ENCODE assay signal across 31 cellular contexts in genomic region chr16:86996081-86996480, GRCh38.
"Had no signal": no experiment of that assay in that cellular context is flagged by ENCODE, and none has a peak within 500 bp of the region (broad histone marks: within the 10 kb centered on the region; RNA-seq: fewer than 3 reads in every experiment).

No MANE protein-coding gene starts in this region.

- H3K27me3 Mint-ChIP-seq: activated CD4-positive, alpha-beta T cell treated with anti-CD3 and anti-CD28 coated beads, Interleukin-2, amount 10 ng/mL, durations not matched to agents 24 days and 14 days had no signal

- H3K27ac ChIP-seq: adrenal gland, body of pancreas, colonic mucosa, dorsolateral prefrontal cortex, WERI-Rb-1 had no signal

- H3K36me3 Mint-ChIP-seq: activated CD4-positive, alpha-beta memory T cell treated with anti-CD3 and anti-CD28 coated beads for 36 hours; activated naive CD4-positive, alpha-beta T cell treated with anti-CD3 and anti-CD28 coated beads, Interleukin-2, amount 10 ng/mL, durations not matched to agents 7 days and 5 days; activated naive CD8-positive, alpha-beta T cell had no signal

- H3K27ac Mint-ChIP-seq: activated B cell treated with CpG ODN at 0.5 μM for 24 hours; activated CD4-positive, alpha-beta memory T cell treated with anti-CD3 and anti-CD28 coated beads for 36 hours; activated CD4-positive, alpha-beta T cell treated with anti-CD3 and anti-CD28 coated beads for 36 hours; activated CD4-positive, alpha-beta T cell treated with anti-CD3 and anti-CD28 coated beads, Interleukin-2, amount 10 ng/mL, durations not matched to agents 24 days and 14 days; activated naive CD4-positive, alpha-beta T cell treated with anti-CD3 and anti-CD28 coated beads, Interleukin-2, amount 10 ng/mL, durations not matched to agents 7 days and 5 days; activated naive CD8-positive, alpha-beta T cell; activated naive CD8-positive, alpha-beta T cell treated with anti-CD3 and anti-CD28 coated beads, Interleukin-2, amount 50 U/mL, for 24 hours; activated T-cell treated with anti-CD3 and anti-CD28 coated beads, Interleukin-2, amount 50 U/mL, for 24 hours; activated T-cell treated with anti-CD3 and anti-CD28 coated beads, Interleukin-2, amount 50 U/mL, for 72 hours; dendritic cell treated with granulocyte-macrophage colony-stimulating factor and Interleukin-4, amounts not matched to agents 40 ng/mL and 50 ng/mL, for 4 days; endodermal cell; T-helper 17 cell; T-helper 2 cell treated with Interferon-gamma antibody and Interleukin-4, amounts not matched to agents 5 μg/mL and 100 μg/mL, for 36 hours had no signal

- H3K4me1 ChIP-seq: adrenal gland, body of pancreas, colonic mucosa had no signal

- H3K36me3 ChIP-seq: adrenal gland, colonic mucosa, WERI-Rb-1 had no signal

- H3K27me3 ChIP-seq: body of pancreas, colonic mucosa had no signal

- ATAC-seq: activated CD4-positive, alpha-beta T cell treated with anti-CD3 and anti-CD28 coated beads for 36 hours; activated CD4-positive, CD25-positive, alpha-beta regulatory T cell treated with anti-CD3 and anti-CD28 coated beads, Interleukin-2, amount 50 U/mL, for 24 hours; activated naive CD8-positive, alpha-beta T cell treated with anti-CD3 and anti-CD28 coated beads, Interleukin-2, amount 50 U/mL, for 24 hours; activated T-cell treated with anti-CD3 and anti-CD28 coated beads, Interleukin-2, amount 50 U/mL, for 72 hours; body of pancreas; esophagus mucosa; T-helper 17 cell had no signal

- DNase-seq: activated B cell treated with CpG ODN at 0.5 μM for 24 hours; activated CD4-positive, alpha-beta memory T cell treated with anti-CD3 and anti-CD28 coated beads for 36 hours; activated CD4-positive, alpha-beta T cell treated with anti-CD3 and anti-CD28 coated beads for 36 hours; activated CD4-positive, alpha-beta T cell treated with anti-CD3 and anti-CD28 coated beads, Interleukin-2, amount 10 ng/mL, durations not matched to agents 24 days and 14 days; activated CD8-positive, alpha-beta memory T cell treated with anti-CD3 and anti-CD28 coated beads, Interleukin-2, amount 50 U/mL, for 48 hours; activated gamma-delta T cell; activated naive CD4-positive, alpha-beta T cell; activated naive CD4-positive, alpha-beta T cell treated with anti-CD3 and anti-CD28 coated beads, Interleukin-2, amount 10 ng/mL, durations not matched to agents 7 days and 5 days; activated naive CD8-positive, alpha-beta T cell treated with anti-CD3 and anti-CD28 coated beads, Interleukin-2, amount 50 U/mL, for 24 hours; activated T-cell treated with anti-CD3 and anti-CD28 coated beads for 4 hours; activated T-cell treated with anti-CD3 and anti-CD28 coated beads, Interleukin-2, amount 50 U/mL, for 24 hours; activated T-cell treated with anti-CD3 and anti-CD28 coated beads, Interleukin-2, amount 50 U/mL, for 72 hours; adrenal gland; amygdala; aorta; body of pancreas; caudate nucleus; colonic mucosa; dorsolateral prefrontal cortex; effector memory CD4-positive, alpha-beta T cell; endodermal cell; T-helper 1 cell; T-helper 17 cell; T1000 had no signal

- H3K4me3 Mint-ChIP-seq: activated B cell treated with CpG ODN at 0.5 μM for 24 hours; activated CD4-positive, alpha-beta memory T cell treated with anti-CD3 and anti-CD28 coated beads for 36 hours; activated CD4-positive, alpha-beta T cell treated with anti-CD3 and anti-CD28 coated beads for 36 hours; activated CD4-positive, alpha-beta T cell treated with anti-CD3 and anti-CD28 coated beads, Interleukin-2, amount 10 ng/mL, durations not matched to agents 24 days and 14 days; activated naive CD4-positive, alpha-beta T cell treated with anti-CD3 and anti-CD28 coated beads, Interleukin-2, amount 10 ng/mL, durations not matched to agents 7 days and 5 days; activated naive CD8-positive, alpha-beta T cell; activated naive CD8-positive, alpha-beta T cell treated with anti-CD3 and anti-CD28 coated beads, Interleukin-2, amount 50 U/mL, for 24 hours; activated T-cell treated with anti-CD3 and anti-CD28 coated beads, Interleukin-2, amount 50 U/mL, for 24 hours; activated T-cell treated with anti-CD3 and anti-CD28 coated beads, Interleukin-2, amount 50 U/mL, for 72 hours; dendritic cell treated with granulocyte-macrophage colony-stimulating factor and Interleukin-4, amounts not matched to agents 40 ng/mL and 50 ng/mL, for 4 days; endodermal cell; T-helper 17 cell; T-helper 2 cell treated with Interferon-gamma antibody and Interleukin-4, amounts not matched to agents 5 μg/mL and 100 μg/mL, for 36 hours had no signal

- H3K9me3 Mint-ChIP-seq: activated B cell treated with CpG ODN at 0.5 μM for 24 hours; activated CD4-positive, alpha-beta memory T cell treated with anti-CD3 and anti-CD28 coated beads for 36 hours; activated naive CD8-positive, alpha-beta T cell treated with anti-CD3 and anti-CD28 coated beads, Interleukin-2, amount 50 U/mL, for 24 hours; activated T-cell treated with anti-CD3 and anti-CD28 coated beads, Interleukin-2, amount 50 U/mL, for 24 hours; dendritic cell treated with granulocyte-macrophage colony-stimulating factor and Interleukin-4, amounts not matched to agents 40 ng/mL and 50 ng/mL, for 4 days; T-helper 2 cell treated with Interferon-gamma antibody and Interleukin-4, amounts not matched to agents 5 μg/mL and 100 μg/mL, for 36 hours had no signal

- H3K4me3 ChIP-seq: adrenal gland, body of pancreas, colonic mucosa, dorsolateral prefrontal cortex had no signal

- H3K4me1 Mint-ChIP-seq: activated B cell treated with CpG ODN at 0.5 μM for 24 hours; activated CD4-positive, alpha-beta T cell treated with anti-CD3 and anti-CD28 coated beads for 36 hours; activated CD4-positive, alpha-beta T cell treated with anti-CD3 and anti-CD28 coated beads, Interleukin-2, amount 10 ng/mL, durations not matched to agents 24 days and 14 days; activated naive CD4-positive, alpha-beta T cell treated with anti-CD3 and anti-CD28 coated beads, Interleukin-2, amount 10 ng/mL, durations not matched to agents 7 days and 5 days; activated naive CD8-positive, alpha-beta T cell treated with anti-CD3 and anti-CD28 coated beads, Interleukin-2, amount 50 U/mL, for 24 hours; T-helper 17 cell had no signal

- H3K9me3 ChIP-seq: adrenal gland, body of pancreas, colonic mucosa had no signal

- FAIRE-seq: frontal cortex had no signal
